11 cellular contexts compared by ENCODE assay signal in genomic region chr11:72290741-72291140, GRCh38. TPM values are rescaled to one million over a fixed set of nuclear protein-coding genes. Genes with fewer than 3 reads are reported as not detected.
DNase-seq lines count a peak whose midpoint lies in the region; FAIRE-seq and TF ChIP-seq lines count a peak whose summit lies in the region.
"Not testable (repeated sequence)": the region's sequence is repeated elsewhere in the genome, so short reads cannot be mapped to it uniquely, and the experiment has no call there.
"Had no signal": no experiment of that assay in that cellular context is flagged by ENCODE, and none has a peak within 500 bp of the region (broad histone marks: within the 10 kb centered on the region; RNA-seq: fewer than 3 reads in every experiment).

No MANE protein-coding gene starts in this region.

- DNase-seq in CD1c-positive myeloid dendritic cell (ENCODE audit: extremely low spot score): peak; percentile 69
- not testable (repeated sequence) for DNase-seq in GM12892 (ENCODE audit: insufficient read length); astrocyte of the spinal cord (ENCODE audit: low read depth, low spot score)
- DNase-seq in LHCN-M2 (ENCODE audit: low read depth): peak; percentile 24
- DNase-seq in SK-MEL-5 (ENCODE audit: low read depth, low spot score): peak; percentile 82
- peak; percentile 51 for DNase-seq in fibroblast of peridontal ligament (ENCODE audit: extremely low read depth)
- peak; percentile 35 to 39 for DNase-seq in lung microvascular endothelial cell (ENCODE audit: low read depth in 2 of 2)
- DNase-seq in stromal cell of bone marrow (ENCODE audit: low read depth): peak; percentile 20

- FAIRE-seq in GM12892 (lab: Jason Lieb, UNC): peak; percentile 44

- H3K4me3 ChIP-seq in astrocyte of the spinal cord (ENCODE audit: low read depth, low read length): not testable (repeated sequence)

- in situ Hi-C loops in SK-MEL-5 (cut with HindIII; ENCODE audit: low pct_unique_long_range_greater_than_20kb, low sequenced_read_pairs); astrocyte of the spinal cord (cut with HindIII; ENCODE audit: low sequenced_read_pairs): not testable (repeated sequence)

- peak; percentile 45 for TF ChIP-seq CTCF in astrocyte of the spinal cord (IDR thresholded peaks at IDR 0.05; ENCODE audit: low read depth, low read length)

- TF ChIP-seq POLR2A in GM12892 (IDR thresholded peaks at IDR 0.05; ENCODE audit: low read depth, low read length): not testable (repeated sequence)

RNA-seq across cellular contexts. Expression of gene PHOX2A, which starts 46.8 kb away (rescaled TPM):
- not detected for polyA plus RNA-seq in GM12892 (2012; ENCODE audit: missing spikeins)
- not detected in 2 replicates for total RNA-seq in LHCN-M2 (2014; rRNA removed)
- not detected for polyA plus RNA-seq in LHCN-M2 (2012)
- not detected in 2 replicates for total RNA-seq in SK-MEL-5 (2014; rRNA removed; shearing (Covaris generic))
- polyA plus RNA-seq in SK-MEL-5 (2015; cell fraction: cytosol; rRNA removed): not detected in 2 replicates
- polyA plus RNA-seq in SK-MEL-5 (2015; cell fraction: nucleus; rRNA removed): not detected in 2 replicates
- total RNA-seq in lung microvascular endothelial cell: not detected in 2 replicates
- total RNA-seq: breast epithelium; naive thymus-derived CD8-positive, alpha-beta T cell had no signal
- polyA plus RNA-seq: immature natural killer cell; naive thymus-derived CD8-positive, alpha-beta T cell had no signal
